Comparison of ENCODE assay signal across 8 cellular contexts in the genomic region with DNA sequence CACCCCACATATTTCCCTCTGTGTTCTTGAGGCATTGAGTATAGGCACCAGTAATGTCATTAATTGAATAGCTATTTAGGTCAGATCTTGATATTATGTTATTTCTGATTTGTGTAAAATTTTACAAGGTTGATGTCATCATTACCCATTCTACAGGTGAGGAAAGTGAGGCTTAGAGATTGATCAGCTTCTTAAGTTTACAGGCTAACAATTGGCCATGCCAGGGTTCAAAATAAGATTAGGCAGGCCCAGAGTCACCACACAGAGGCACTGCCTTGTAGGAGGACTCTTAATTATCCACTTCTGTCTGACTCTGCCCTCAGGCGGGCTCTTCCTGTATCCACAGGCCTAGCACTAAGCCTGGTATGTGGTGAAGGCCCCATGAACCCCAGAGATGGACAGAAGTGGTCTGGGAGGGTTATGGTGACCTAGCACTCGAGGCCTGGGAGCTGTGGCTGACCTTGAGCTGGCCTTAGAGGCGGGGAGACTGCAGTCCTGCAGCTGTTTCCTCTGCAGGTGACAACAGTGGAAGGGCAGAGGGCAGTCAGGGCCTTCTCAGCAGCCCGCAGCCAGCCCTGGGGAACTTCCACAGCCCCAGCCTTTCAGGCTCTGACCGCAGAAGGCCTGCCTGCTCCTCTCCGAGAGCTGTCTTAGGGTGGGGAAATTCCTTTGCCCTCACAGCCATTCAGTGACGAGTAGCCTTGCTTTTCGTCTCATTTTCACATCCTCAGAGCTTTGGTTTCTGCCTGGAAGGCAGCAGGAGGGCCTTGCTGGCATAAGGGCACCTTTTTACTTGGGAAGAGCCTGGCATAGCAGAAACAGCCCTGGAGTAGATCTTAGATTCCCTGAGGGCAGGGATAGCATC. TPM values are rescaled to one million over a fixed set of nuclear protein-coding genes. Genes with fewer than 3 reads are reported as not detected.
DNase-seq lines count a peak whose midpoint lies in the region; ATAC-seq lines count a peak whose summit lies in the region.

No MANE protein-coding gene starts in this region.

- no peaks in the 10 kb centered on the region for H4K20me1 ChIP-seq in GM23248 (ENCODE audit: insufficient read depth)

- no CpG with 5 or more reads among the region's 8 CpGs for WGBS in neuronal stem cell (ENCODE audit: extremely low coverage in 2 of 2, insufficient read length in 2 of 2, insufficient replicate concordance in 1 of 2), 2 donors
- no CpG with 5 or more reads among the region's 8 CpGs for WGBS in mesendoderm (ENCODE audit: extremely low coverage, insufficient coverage, low lambda C conversion rate)
- whole genome bisulfite sequencing in GM23248 (ENCODE audit: low coverage in 1 of 2, low lambda C conversion rate in 2 of 2, missing lambda C conversion rate in 2 of 2), 2 experiments = 81 to 85% methylated on average over 8 of the region's 8 CpGs

- no peak overlapping the region for H3K4me3 ChIP-seq in neuronal stem cell (ENCODE audit: low read length in 2 of 2)
- H3K4me3 ChIP-seq in mesendoderm (ENCODE audit: low read length) = no peak overlapping the region
- H3K4me3 ChIP-seq in GM23248 = no peak overlapping the region

- no peaks in the 10 kb centered on the region for H3F3A ChIP-seq in GM23248 (ENCODE audit: insufficient read depth)

- H3K18ac ChIP-seq in neuronal stem cell (ENCODE audit: low read length) = peak overlapping the region; percentile 48
- H3K18ac ChIP-seq in mesendoderm (ENCODE audit: low read length) = no peak overlapping the region

- H4K91ac ChIP-seq in neuronal stem cell (ENCODE audit: low read depth, low read length, poor library complexity) = no peak overlapping the region

- H2AFZ ChIP-seq in neuronal stem cell (ENCODE audit: low read length) (no peak overlapping the region), GM23248 (no peak overlapping the region)

- no peaks in the 10 kb centered on the region for H3K9me2 ChIP-seq in GM23248 (ENCODE audit: insufficient read depth)

- H3K23ac ChIP-seq in neuronal stem cell (ENCODE audit: low read depth, low read length, poor library complexity) (no peak overlapping the region), mesendoderm (ENCODE audit: low read length) (no peak overlapping the region)

- no peak overlapping the region for H3K9ac ChIP-seq in neuronal stem cell (ENCODE audit: low read depth, low read length, poor library complexity)
- no peak overlapping the region for H3K9ac ChIP-seq in mesendoderm (ENCODE audit: low read length)
- no peak overlapping the region for H3K9ac ChIP-seq in GM23248

- peak overlapping the region; percentile 47 for H3K14ac ChIP-seq in neuronal stem cell (ENCODE audit: low read length)

- no peak overlapping the region for H3K4me2 ChIP-seq in neuronal stem cell (ENCODE audit: insufficient read depth, low read length, poor library complexity, severe bottlenecking)
- no peak overlapping the region for H3K4me2 ChIP-seq in mesendoderm (ENCODE audit: low read length)
- no peak overlapping the region for H3K4me2 ChIP-seq in GM23248 (ENCODE audit: unreplicated experiment)

- H2BK5ac ChIP-seq in neuronal stem cell (ENCODE audit: low read length) (no peak overlapping the region), mesendoderm (ENCODE audit: low read length) (no peak overlapping the region)

- in situ Hi-C loops in GM23248 (cut with MboI) = no loop called here

- DNase-seq in activated CD8-positive, alpha-beta memory T cell treated with anti-CD3 and anti-CD28 coated beads, Interleukin-2, amount 50 U/mL, for 4 hours = peak; percentile 33
- no peak for DNase-seq in neuronal stem cell (ENCODE audit: low spot score)
- no peak for DNase-seq in mesendoderm
- no peak for DNase-seq in NCI-H748 (lab: John Stamatoyannopoulos, UW; ENCODE audit: unreplicated experiment)
- no peak for DNase-seq in GM23248
- no peak for DNase-seq in substantia nigra (lab: John Stamatoyannopoulos, UW)

- H2BK15ac ChIP-seq in neuronal stem cell (ENCODE audit: low read length) (peak overlapping the region; percentile 6), mesendoderm (replicated peaks; ENCODE audit: low read depth) (no peak overlapping the region)

- no peak overlapping the region for H3K27ac ChIP-seq in neuronal stem cell (replicated peaks; ENCODE audit: low read length)
- H3K27ac ChIP-seq in mesendoderm (ENCODE audit: low read depth, low read length) = no peak overlapping the region
- no peak overlapping the region for H3K27ac ChIP-seq in GM23248
- no peak overlapping the region for H3K27ac ChIP-seq in substantia nigra (ENCODE audit: low read depth, low read length, poor library complexity, severe bottlenecking)

- no peak overlapping the region for H4K5ac ChIP-seq in mesendoderm (ENCODE audit: low read length)

- H3K4ac ChIP-seq in neuronal stem cell (ENCODE audit: low read length) = no peak overlapping the region
- no peak overlapping the region for H3K4ac ChIP-seq in mesendoderm (ENCODE audit: low read depth, low read length)

- H3K79me2 ChIP-seq in mesendoderm (ENCODE audit: control insufficient read depth, insufficient read depth, low read length) = no peaks in the 10 kb centered on the region
- no peaks in the 10 kb centered on the region for H3K79me2 ChIP-seq in GM23248 (ENCODE audit: insufficient read depth)

- H2AK5ac ChIP-seq in neuronal stem cell (ENCODE audit: low read depth, low read length) (no peak overlapping the region), mesendoderm (ENCODE audit: low read length) (no peak overlapping the region)

- H4K8ac ChIP-seq in neuronal stem cell (ENCODE audit: low read depth, low read length) (no peak overlapping the region), mesendoderm (ENCODE audit: low read depth, low read length) (no peak overlapping the region)

- H3K36me3 ChIP-seq in neuronal stem cell (replicated peaks in 1 of 2; ENCODE audit: control insufficient read depth in 2 of 2, insufficient read depth in 2 of 2, low read length in 2 of 2) = peaks cover 48 to 77% of the 10 kb centered on the region in 2 donors
- peaks cover 2% of the 10 kb centered on the region for H3K36me3 ChIP-seq in mesendoderm (ENCODE audit: control insufficient read depth, insufficient read depth, low read length)
- peaks cover 4% of the 10 kb centered on the region; the same call in 1 of the 2 replicates for H3K36me3 ChIP-seq in GM23248 (ENCODE audit: low read depth)

- H3K27me3 ChIP-seq in neuronal stem cell (ENCODE audit: control insufficient read depth in 3 of 3, insufficient read depth in 3 of 3, low read depth in 1 of 3, low read length in 3 of 3) = peaks cover 0 to 1% (median 0%) of the 10 kb centered on the region in 3 experiments
- no peaks in the 10 kb centered on the region for H3K27me3 ChIP-seq in mesendoderm (ENCODE audit: insufficient read depth, low read length, poor library complexity)
- no peaks in the 10 kb centered on the region for H3K27me3 ChIP-seq in GM23248 (replicated peaks; ENCODE audit: insufficient read depth)

- peaks cover 6% of the 10 kb centered on the region for H3K79me1 ChIP-seq in neuronal stem cell (ENCODE audit: low read depth, low read length)
- H3K79me1 ChIP-seq in mesendoderm (ENCODE audit: low read length) = no peaks in the 10 kb centered on the region

- no peak overlapping the region for H3K56ac ChIP-seq in mesendoderm (ENCODE audit: low read length)

- peak; percentile 66 for ATAC-seq in GM19328 (IDR thresholded peaks at IDR 0.05; ENCODE audit: unreplicated experiment)
- peak; percentile 84 for ATAC-seq in HG03103 (IDR thresholded peaks at IDR 0.05; ENCODE audit: low read depth, unreplicated experiment)

- H2BK120ac ChIP-seq in neuronal stem cell (ENCODE audit: low read depth, low read length) (no peak overlapping the region), mesendoderm (ENCODE audit: low read depth, low read length) (no peak overlapping the region)

- no peak overlapping the region for H2BK12ac ChIP-seq in neuronal stem cell (ENCODE audit: low read length)

- no peaks in the 10 kb centered on the region for H3K4me1 ChIP-seq in neuronal stem cell (ENCODE audit: control insufficient read depth in 2 of 2, insufficient read depth in 1 of 2, low read depth in 1 of 2, low read length in 2 of 2)
- H3K4me1 ChIP-seq in mesendoderm (ENCODE audit: control insufficient read depth, low read depth, low read length) = no peaks in the 10 kb centered on the region
- H3K4me1 ChIP-seq in GM23248 (ENCODE audit: insufficient read depth) = no peaks in the 10 kb centered on the region

- H3K9me3 ChIP-seq in neuronal stem cell (replicated peaks in 1 of 2; ENCODE audit: control insufficient read depth in 2 of 2, insufficient read depth in 1 of 2, low read depth in 1 of 2, low read length in 2 of 2) (peaks cover 0 to 4% of the 10 kb centered on the region in 2 donors), GM23248 (ENCODE audit: low read depth) (no peaks in the 10 kb centered on the region)

RNA-seq across cellular contexts. Expression of gene ZDHHC18, which starts 12.2 kb away (rescaled TPM):
- polyA plus RNA-seq in neuronal stem cell (2013, experiment 1 of 2) = 44.5 TPM
- polyA plus RNA-seq in neuronal stem cell (2013, experiment 2 of 2) = 43.3 TPM
- 25.7 TPM for polyA plus RNA-seq in mesendoderm (2013, experiment 1 of 2)
- polyA plus RNA-seq in mesendoderm (2013, experiment 2 of 2) = 26.8 TPM
- total RNA-seq in GM23248 (2014; rRNA removed; shearing (Covaris generic)) = 11.6 and 12.8 TPM in 2 replicates
- polyA plus RNA-seq in GM23248 (2016; fragmentation: Nextera tagmentation; extraction: Ambion mirVana) = 1.3 and 1.9 TPM in 2 replicates

RNA-seq across cellular contexts. Expression of gene SFN, which starts 24.2 kb away (rescaled TPM):
- polyA plus RNA-seq in neuronal stem cell (2013, experiment 1 of 2) = 1.9 TPM
- polyA plus RNA-seq in neuronal stem cell (2013, experiment 2 of 2) = 2.1 TPM
- polyA plus RNA-seq in mesendoderm (2013, experiment 1 of 2) = 20.2 TPM
- polyA plus RNA-seq in mesendoderm (2013, experiment 2 of 2) = 21.3 TPM
- total RNA-seq in GM23248 (2014; rRNA removed; shearing (Covaris generic)) = not detected in 2 replicates
- not detected in 2 replicates for polyA plus RNA-seq in GM23248 (2016; fragmentation: Nextera tagmentation; extraction: Ambion mirVana)

RNA-seq across cellular contexts. Expression of gene PIGV, which starts 51.0 kb away (rescaled TPM):
- 9.6 TPM for polyA plus RNA-seq in neuronal stem cell (2013, experiment 1 of 2)
- 9.7 TPM for polyA plus RNA-seq in neuronal stem cell (2013, experiment 2 of 2)
- polyA plus RNA-seq in mesendoderm (2013, experiment 1 of 2) = 3.6 TPM
- 3.5 TPM for polyA plus RNA-seq in mesendoderm (2013, experiment 2 of 2)
- total RNA-seq in GM23248 (2014; rRNA removed; shearing (Covaris generic)) = 28.9 and 31.0 TPM in 2 replicates
- 20.4 and 21.5 TPM in 2 replicates for polyA plus RNA-seq in GM23248 (2016; fragmentation: Nextera tagmentation; extraction: Ambion mirVana)

RNA-seq across cellular contexts. Expression of gene GPN2, which starts 51.4 kb away (rescaled TPM):
- polyA plus RNA-seq in neuronal stem cell (2013, experiment 1 of 2) = 9.7 TPM
- polyA plus RNA-seq in neuronal stem cell (2013, experiment 2 of 2) = 11.6 TPM
- 29.9 TPM for polyA plus RNA-seq in mesendoderm (2013, experiment 1 of 2)
- polyA plus RNA-seq in mesendoderm (2013, experiment 2 of 2) = 30.8 TPM
- total RNA-seq in GM23248 (2014; rRNA removed; shearing (Covaris generic)) = 11.9 and 12.1 TPM in 2 replicates
- 26.3 and 27.9 TPM in 2 replicates for polyA plus RNA-seq in GM23248 (2016; fragmentation: Nextera tagmentation; extraction: Ambion mirVana)
